In the genomic region with DNA sequence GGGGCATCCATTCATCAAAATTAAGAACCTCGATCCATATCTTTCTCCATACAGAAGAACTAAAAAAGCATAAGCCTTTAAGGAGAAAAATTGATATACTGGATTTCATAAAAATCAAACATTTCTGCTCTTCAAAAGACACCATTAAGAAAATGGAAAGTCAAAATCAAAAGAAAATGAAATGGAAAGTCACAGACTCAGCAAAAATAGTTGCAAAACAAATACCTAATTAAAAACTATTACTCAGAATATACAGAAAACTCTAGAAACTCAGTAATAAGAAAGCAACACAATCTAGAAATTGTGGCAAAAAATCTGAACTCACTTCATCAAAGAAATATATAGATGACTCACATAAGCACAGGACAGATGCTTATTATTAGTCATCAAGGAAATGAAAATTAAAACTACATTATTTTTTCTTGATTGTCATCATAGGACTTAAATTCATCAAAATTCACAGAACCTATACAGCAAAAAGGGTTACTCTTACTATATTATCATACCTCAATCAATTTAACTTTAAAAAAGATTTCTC, we compare ENCODE assay signal across 21 cellular contexts. TPM values are rescaled to one million over a fixed set of nuclear protein-coding genes. Genes with fewer than 3 reads are reported as not detected.
DNase-seq lines count a peak whose midpoint lies in the region; ATAC-seq, FAIRE-seq and TF ChIP-seq lines count a peak whose summit lies in the region.
"Had no signal": no experiment of that assay in that cellular context is flagged by ENCODE, and none has a peak within 500 bp of the region (broad histone marks: within the 10 kb centered on the region; RNA-seq: fewer than 3 reads in every experiment).

No MANE protein-coding gene starts in this region.

- intact Hi-C loops in HepG2 (cut with micrococcal nuclease; ENCODE audit: unreplicated experiment) (no loop called here), right lobe of liver (cut with DNase I) (no loop called here), endothelial cell of umbilical vein (cut with micrococcal nuclease) (no loop called here)

- H3K27ac ChIP-seq in HepG2 (ENCODE audit: extremely low read length, insufficient read depth, low read length) (no peak overlapping the region), right lobe of liver (no peak overlapping the region), endothelial cell of umbilical vein (ENCODE audit: insufficient read depth, low read depth, low read length) (no peak overlapping the region)
- H3K27ac ChIP-seq: cardiac muscle cell, lower lobe of right lung, PC-9, stomach had no signal

- TF ChIP-seq POLR2A in HepG2 (IDR thresholded peaks at IDR 0.05; ENCODE audit: insufficient read depth in 1 of 2, low read depth in 2 of 2, low read length in 2 of 2) (no peak), right lobe of liver (IDR thresholded peaks at IDR 0.05) (no peak), endothelial cell of umbilical vein (IDR thresholded peaks at IDR 0.05; ENCODE audit: low read depth, low read length) (no peak)

- WGBS in HepG2 (ENCODE audit: low lambda C conversion rate): 97% methylated on average over 1 of the region's 1 CpG
- WGBS in right lobe of liver (ENCODE audit: insufficient coverage, low coverage, low lambda C conversion rate, missing lambda C conversion rate): 92% methylated on average over 1 of the region's 1 CpG

- no peak for ATAC-seq in HepG2
- no peak for ATAC-seq in right lobe of liver
- ATAC-seq: esophagus mucosa, lower lobe of right lung had no signal

- H3K4me1 ChIP-seq in HepG2 (ENCODE audit: insufficient read depth, low read length) (peaks cover 62% of the 10 kb centered on the region), right lobe of liver (peaks cover 0 to 8% (median 0%) of the 10 kb centered on the region in 4 donors), endothelial cell of umbilical vein (ENCODE audit: control insufficient read depth, extremely low read depth, insufficient read depth, low read length) (peaks cover 23% of the 10 kb centered on the region)

- dilution Hi-C loops in endothelial cell of umbilical vein (cut with MboI; ENCODE audit: extremely low pct_ligation_motif_present, low sequenced_read_pairs): no loop called here

- CTCF ChIA-PET in HepG2 (lab: Yijun Ruan, JAX; ENCODE audit: low intra/inter-chr PET ratio, low total read pairs) (no interaction called here), endothelial cell of umbilical vein (lab: Charles Lee) (interaction anchor here (1.4 to 2.1 kb wide), 3 partner anchors 12 to 433 kb away, joined by 3 to 5 read pairs (median 5); no protein-coding TSS in a partner anchor)

- no peak for TF ChIP-seq EP300 in HepG2 (IDR thresholded peaks at IDR 0.05; ENCODE audit: low read depth in 2 of 2, low read length in 2 of 2)
- TF ChIP-seq EP300 in HepG2 (CRISPR knock-in tag; IDR thresholded peaks at IDR 0.05; ENCODE audit: borderline replicate concordance): no peak

- H3K9ac ChIP-seq in HepG2 (ENCODE audit: insufficient read depth, low read depth, low read length): no peak overlapping the region
- no peak overlapping the region for H3K9ac ChIP-seq in endothelial cell of umbilical vein (replicated peaks; ENCODE audit: extremely low read depth, insufficient read depth, low read length)

- FAIRE-seq in HepG2 (lab: Jason Lieb, UNC) (no peak), endothelial cell of umbilical vein (lab: Jason Lieb, UNC) (no peak)
- FAIRE-seq: G401.6 had no signal

- TF ChIP-seq RAD21 in HepG2 (CRISPR knock-in tag; IDR thresholded peaks at IDR 0.05): no peak

- no TSS peak for BruUV-seq in HepG2 (replicated peaks; lab: Mats Ljungman, UMichigan)
- BruUV-seq in endothelial cell of umbilical vein (replicated peaks; lab: Mats Ljungman, UMichigan): no TSS peak

- DNase-seq in HepG2 (ENCODE audit: low spot score) (no peak), right lobe of liver (no peak), M059J (ENCODE audit: low read depth) (peak; percentile 1), endothelial cell of umbilical vein (ENCODE audit: low read depth, low spot score) (no peak), GM19240 (ENCODE audit: insufficient read length, low spot score) (no peak), NCI-H69 (lab: John Stamatoyannopoulos, UW) (no peak), HK-2 (ENCODE audit: unreplicated experiment) (no peak), ACHN (no peak)
- DNase-seq: activated CD4-positive, alpha-beta T cell treated with anti-CD3 and anti-CD28 coated beads for 1 hour; head of caudate nucleus; lower lobe of right lung; NCI-H1417 treated with DMSO at 0.1 percent for 48 hours; NCI-H2171 treated with DMSO at 0.1 percent for 48 hours; NCI-H748 treated with DMSO at 0.1 percent for 48 hours; occipital lobe; PC-9; right cardiac atrium; stomach had no signal

- H4K20me1 ChIP-seq in HepG2 (ENCODE audit: insufficient read depth, low read length) (peaks cover 92% of the 10 kb centered on the region), endothelial cell of umbilical vein (replicated peaks; ENCODE audit: control insufficient read depth, extremely low read depth, insufficient read depth, low read length) (peaks cover 7% of the 10 kb centered on the region)

- in situ Hi-C loops in HepG2 (cut with HindIII; ENCODE audit: extremely low pct_ligation_motif_present, low pct_unique_long_range_greater_than_20kb) (loop anchor here (25.0 kb wide), 1 partner anchor 644 kb away; a partner anchor contains a TSS), ACHN (cut with HindIII; ENCODE audit: low pct_ligation_motif_present, low pct_unique_long_range_greater_than_20kb, low sequenced_read_pairs) (no loop called here)

- POLR2A ChIA-PET in HepG2 (lab: Yijun Ruan, JAX): no interaction called here
- POLR2A ChIA-PET in endothelial cell of umbilical vein (lab: Charles Lee): no interaction called here

- H3K9me3 ChIP-seq in HepG2 (ENCODE audit: low read length): no peaks in the 10 kb centered on the region
- H3K9me3 ChIP-seq in right lobe of liver: no peaks in the 10 kb centered on the region
- no peaks in the 10 kb centered on the region for H3K9me3 ChIP-seq in endothelial cell of umbilical vein (replicated peaks; ENCODE audit: control insufficient read depth, insufficient read depth, low read length)

- H3K9me1 ChIP-seq in endothelial cell of umbilical vein (replicated peaks; ENCODE audit: control insufficient read depth, extremely low read depth, insufficient read depth, low read length): no peaks in the 10 kb centered on the region

- H3K4me3 ChIP-seq in HepG2 (replicated peaks in 1 of 3; ENCODE audit: insufficient read depth in 1 of 3, low read depth in 2 of 3, low read length in 3 of 3) (no peak overlapping the region), right lobe of liver (no peak overlapping the region), endothelial cell of umbilical vein (replicated peaks in 1 of 3; ENCODE audit: insufficient read depth in 1 of 3, low read depth in 1 of 3, low read length in 3 of 3) (no peak overlapping the region)
- H3K4me3 ChIP-seq: cardiac muscle cell, lower lobe of right lung, PC-9, stomach had no signal

- no peak overlapping the region for H3K4me2 ChIP-seq in HepG2 (ENCODE audit: low read depth, low read length)
- peak overlapping the region; percentile 79 for H3K4me2 ChIP-seq in endothelial cell of umbilical vein (ENCODE audit: insufficient read depth, low read length)
- H3K4me2 ChIP-seq: PC-9 had no signal

- TF ChIP-seq CTCF in HepG2 (CRISPR knock-in tag; IDR thresholded peaks at IDR 0.05) (no peak), right lobe of liver (IDR thresholded peaks at IDR 0.05) (no peak), endothelial cell of umbilical vein (IDR thresholded peaks at IDR 0.05; ENCODE audit: extremely low read depth in 1 of 2, insufficient read depth in 1 of 2, low read depth in 1 of 2, low read length in 2 of 2) (no peak)

- H3K36me3 ChIP-seq in HepG2 (replicated peaks in 1 of 2; ENCODE audit: control insufficient read depth in 1 of 2, insufficient read depth in 2 of 2, low read length in 2 of 2) (no peaks in the 10 kb centered on the region), right lobe of liver (no peaks in the 10 kb centered on the region), endothelial cell of umbilical vein (ENCODE audit: control insufficient read depth in 2 of 2, extremely low read depth in 1 of 2, insufficient read depth in 2 of 2, low read length in 2 of 2) (no peaks in the 10 kb centered on the region)
- H3K36me3 ChIP-seq: cardiac muscle cell, lower lobe of right lung, stomach had no signal

- H2AFZ ChIP-seq in HepG2 (ENCODE audit: low read length): no peak overlapping the region
- no peak overlapping the region for H2AFZ ChIP-seq in endothelial cell of umbilical vein (ENCODE audit: low read depth, low read length)
- H2AFZ ChIP-seq: PC-9 had no signal

- H3K27me3 ChIP-seq in HepG2 (ENCODE audit: control insufficient read depth in 1 of 2, insufficient read depth in 2 of 2, low read length in 2 of 2) (no peaks in the 10 kb centered on the region), right lobe of liver (no peaks in the 10 kb centered on the region), endothelial cell of umbilical vein (ENCODE audit: control insufficient read depth in 2 of 2, insufficient read depth in 2 of 2, low read length in 2 of 2) (no peaks in the 10 kb centered on the region)
- H3K27me3 ChIP-seq: cardiac muscle cell, stomach had no signal

- H3K79me2 ChIP-seq in HepG2 (ENCODE audit: insufficient read depth, low read length) (peaks cover 98% of the 10 kb centered on the region), endothelial cell of umbilical vein (ENCODE audit: control insufficient read depth, insufficient read depth, low read length) (peaks cover 53% of the 10 kb centered on the region)

RNA-seq across cellular contexts. Expression of a gene that starts 28.2 kb away (rescaled TPM):
- 6.1 and 13.2 TPM in 2 replicates for total RNA-seq in HepG2 (2016; rRNA removed; fragmentation: Illumina TruSeq; extraction: Trizol)
- total RNA-seq in HepG2 (2016; cell fraction: cytosol; rRNA removed; fragmentation: Illumina TruSeq; extraction: Trizol; ENCODE audit: low read depth): 1.0 and 1.2 TPM in 2 replicates
- total RNA-seq in HepG2 (2016; cell fraction: insoluble cytoplasmic fraction; rRNA removed; fragmentation: Illumina TruSeq; extraction: Trizol): 6.3 and 12.2 TPM in 2 replicates
- 7.7 and 7.8 TPM in 2 replicates for total RNA-seq in HepG2 (2016; cell fraction: membrane; rRNA removed; fragmentation: Illumina TruSeq; extraction: Trizol)
- 8.8 and 10.1 TPM in 2 replicates for total RNA-seq in HepG2 (2016; cell fraction: nucleus; rRNA removed; fragmentation: Illumina TruSeq; extraction: Trizol)
- polyA plus RNA-seq in HepG2 (2011; rRNA removed): 8.0 and 10.7 TPM in 2 replicates
- 4.9 and 7.5 TPM in 2 replicates for polyA plus RNA-seq in HepG2 (2011; cell fraction: cytosol; rRNA removed)
- polyA plus RNA-seq in HepG2 (2011; cell fraction: nucleus; rRNA removed): 5.2 and 6.1 TPM in 2 replicates
- 15.4 and 18.6 TPM in 2 replicates for polyA plus RNA-seq in HepG2 (2012)
- 1.4 TPM in 2 replicates for polyA plus RNA-seq in HepG2 (2016; cell fraction: cytosol; fragmentation: Illumina TruSeq; extraction: Trizol; ENCODE audit: low read depth)
- polyA plus RNA-seq in HepG2 (2016; cell fraction: insoluble cytoplasmic fraction; fragmentation: Illumina TruSeq; extraction: Trizol; ENCODE audit: low read depth): 16.6 TPM in 2 replicates
- 6.0 and 6.1 TPM in 2 replicates for polyA plus RNA-seq in HepG2 (2016; cell fraction: membrane; fragmentation: Illumina TruSeq; extraction: Trizol; ENCODE audit: low read depth)
- 13.8 and 14.7 TPM in 2 replicates for polyA plus RNA-seq in HepG2 (2016; cell fraction: nucleus; fragmentation: Illumina TruSeq; extraction: Trizol; ENCODE audit: insufficient read depth, low read depth)
- 2.2 and 5.2 TPM in 2 replicates for polyA minus RNA-seq in HepG2 (2011; rRNA and poly(A)+ RNA removed; ENCODE audit: low replicate concordance)
- 13.5 and 13.7 TPM in 2 replicates for polyA minus RNA-seq in HepG2 (2011; cell fraction: cytosol; rRNA and poly(A)+ RNA removed)
- polyA minus RNA-seq in HepG2 (2011; cell fraction: nucleus; rRNA and poly(A)+ RNA removed): 17.0 and 23.4 TPM in 2 replicates
- total RNA-seq in right lobe of liver: 1 to 10 TPM; 4.2 to 8.7 (median 5.4) TPM
- 3.3 and 6.6 TPM in 2 replicates for total RNA-seq in M059J (2014; rRNA removed; shearing (Covaris generic))
- 7.5 and 7.6 TPM in 2 replicates for total RNA-seq in endothelial cell of umbilical vein
- polyA plus RNA-seq in endothelial cell of umbilical vein: 2.1 and 2.9 TPM in 2 replicates
- polyA plus RNA-seq in endothelial cell of umbilical vein (2011; cell fraction: cytosol; rRNA removed): 3.4 and 3.6 TPM in 2 replicates
- polyA plus RNA-seq in endothelial cell of umbilical vein (2011; cell fraction: nucleus; rRNA removed): 5.0 and 5.5 TPM in 2 replicates
- polyA plus RNA-seq in endothelial cell of umbilical vein (2012): 5.3 and 6.9 TPM in 2 replicates
- 3.4 and 3.5 TPM in 2 replicates for polyA minus RNA-seq in endothelial cell of umbilical vein
- polyA minus RNA-seq in endothelial cell of umbilical vein (2011; cell fraction: cytosol; rRNA and poly(A)+ RNA removed): 3.3 TPM
- polyA minus RNA-seq in endothelial cell of umbilical vein (2011; cell fraction: nucleus; rRNA and poly(A)+ RNA removed): 4.9 and 5.4 TPM in 2 replicates
